In the genomic region with DNA sequence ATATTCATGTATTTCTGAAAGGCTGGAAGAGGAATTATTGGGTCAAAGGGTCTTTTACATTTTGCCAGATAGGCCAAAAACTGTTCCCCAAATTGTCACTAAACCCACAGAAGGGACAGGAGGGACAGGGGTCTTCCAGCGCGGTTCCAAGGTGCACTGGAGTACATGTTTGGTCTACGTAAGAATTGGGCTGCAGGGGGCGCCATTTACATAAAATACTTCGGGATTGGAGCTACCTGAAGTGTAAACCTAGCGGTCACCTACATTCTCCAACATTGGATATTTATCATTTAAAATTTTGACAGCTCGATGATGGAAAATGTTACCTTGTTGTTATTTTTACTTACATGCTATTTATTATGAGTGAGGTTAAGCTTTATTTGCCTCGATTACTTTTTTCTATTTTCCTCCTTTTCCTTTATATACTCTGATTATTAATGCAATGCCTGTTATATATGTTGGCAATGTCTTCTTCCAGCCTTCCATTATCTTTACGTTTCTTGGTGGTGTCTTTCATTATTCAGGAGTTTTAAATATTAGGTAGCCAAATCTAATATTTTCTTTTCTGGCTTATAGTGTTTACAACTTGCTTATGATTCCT, we compare ENCODE assay signal across 11 cellular contexts. TPM values are rescaled to one million over a fixed set of nuclear protein-coding genes. Genes with fewer than 3 reads are reported as not detected.
DNase-seq lines count a peak whose midpoint lies in the region; ATAC-seq lines count a peak whose summit lies in the region.
"Had no signal": no experiment of that assay in that cellular context is flagged by ENCODE, and none has a peak within 500 bp of the region (broad histone marks: within the 10 kb centered on the region; RNA-seq: fewer than 3 reads in every experiment).

No MANE protein-coding gene starts in this region.

- H3K36me3 ChIP-seq in CD4-positive, alpha-beta memory T cell (ENCODE audit: insufficient read depth, low read length), result no peaks in the 10 kb centered on the region
- H3K36me3 ChIP-seq: adrenal gland, uterus had no signal

- H3K27me3 ChIP-seq in CD4-positive, alpha-beta memory T cell (ENCODE audit: insufficient read depth, low read length), result no peaks in the 10 kb centered on the region
- H3K27me3 ChIP-seq: uterus had no signal

- H3K27ac ChIP-seq in CD4-positive, alpha-beta memory T cell (ENCODE audit: low read depth, low read length), result no peak overlapping the region
- H3K27ac ChIP-seq: adrenal gland, uterus had no signal

- peak in 3 of 5 donors; percentile 22 to 36 (median 23) for DNase-seq in CD4-positive, alpha-beta memory T cell
- DNase-seq in GM19238 (ENCODE audit: insufficient read length, low spot score) (peak; percentile 29), NCI-H748 (lab: John Stamatoyannopoulos, UW; ENCODE audit: unreplicated experiment) (peak; percentile 57), NCI-H524 (lab: John Stamatoyannopoulos, UW) (no peak), left ventricle myocardium superior (no peak)
- peak; percentile 17 for DNase-seq in effector CD8-positive, alpha-beta T cell (lab: John Stamatoyannopoulos, UW)

- no peaks in the 10 kb centered on the region for H3K36me3 Mint-ChIP-seq in CD4-positive, alpha-beta memory T cell

- no peaks in the 10 kb centered on the region for H3K9me3 ChIP-seq in CD4-positive, alpha-beta memory T cell (ENCODE audit: control insufficient read depth in 1 of 2, low read length in 2 of 2)
- H3K9me3 ChIP-seq: adrenal gland, uterus had no signal

- H3K4me3 Mint-ChIP-seq in CD4-positive, alpha-beta memory T cell, result no peak overlapping the region

- H3K27me3 Mint-ChIP-seq in CD4-positive, alpha-beta memory T cell, result peaks cover 14 to 19% of the 10 kb centered on the region in 2 donors

- CTCF ChIA-PET in CD4-positive, alpha-beta memory T cell (lab: Charles Lee; ENCODE audit: partially characterized antibody), result interaction anchor here (0.6 to 5.7 kb wide), 11 partner anchors 10 to 1175 kb away, joined by 3 to 79 read pairs (median 3); a partner anchor contains a TSS

- H3K4me3 ChIP-seq in CD4-positive, alpha-beta memory T cell (ENCODE audit: low read length in 2 of 2), result no peak overlapping the region
- H3K4me3 ChIP-seq: adrenal gland, uterus had no signal

- peaks cover 0 to 2% (median 0%) of the 10 kb centered on the region in 4 donors for H3K4me1 Mint-ChIP-seq in CD4-positive, alpha-beta memory T cell

- H3K27ac Mint-ChIP-seq in CD4-positive, alpha-beta memory T cell, result no peak overlapping the region

- POLR2A ChIA-PET in CD4-positive, alpha-beta memory T cell (lab: Charles Lee; ENCODE audit: partially characterized antibody), result no interaction called here

- no peaks in the 10 kb centered on the region for H3K4me1 ChIP-seq in CD4-positive, alpha-beta memory T cell (ENCODE audit: insufficient read depth, low read length)
- H3K4me1 ChIP-seq: adrenal gland, uterus had no signal

- ATAC-seq in HG03460 (IDR thresholded peaks at IDR 0.05; ENCODE audit: unreplicated experiment) (no peak), GM21423 (IDR thresholded peaks at IDR 0.05; ENCODE audit: unreplicated experiment) (no peak), left ventricle myocardium superior (no peak)
- ATAC-seq: HCT116 had no signal

- H3K9me3 Mint-ChIP-seq in CD4-positive, alpha-beta memory T cell, result no peaks in the 10 kb centered on the region

- intact Hi-C loops in CD4-positive, alpha-beta memory T cell (cut with micrococcal nuclease), result no loop called here
- intact Hi-C loops in left ventricle myocardium superior (cut with micrococcal nuclease), result no loop called here

RNA-seq across cellular contexts. Expression of a gene that starts 43.0 kb away (rescaled TPM):
- total RNA-seq in CD4-positive, alpha-beta memory T cell, result under 1 TPM in 1 of 2 experiments, not detected in 1; 0.11 TPM
- polyA plus RNA-seq in CD4-positive, alpha-beta memory T cell, result not detected
- 0.25 TPM for total RNA-seq in left ventricle myocardium superior

Comparison
In these comparisons a context has a peak if more than half of its experiments do, and no peak if none do; other contexts are left out.
1. DNase-seq: peak in CD4-positive, alpha-beta memory T cell (3 of 5), GM19238 (single experiment), NCI-H748 (single experiment) and effector CD8-positive, alpha-beta T cell (single experiment); none in NCI-H524 (0 of 2) and left ventricle myocardium superior (single experiment).